17 cellular contexts compared by ENCODE assay signal in the genomic region with DNA sequence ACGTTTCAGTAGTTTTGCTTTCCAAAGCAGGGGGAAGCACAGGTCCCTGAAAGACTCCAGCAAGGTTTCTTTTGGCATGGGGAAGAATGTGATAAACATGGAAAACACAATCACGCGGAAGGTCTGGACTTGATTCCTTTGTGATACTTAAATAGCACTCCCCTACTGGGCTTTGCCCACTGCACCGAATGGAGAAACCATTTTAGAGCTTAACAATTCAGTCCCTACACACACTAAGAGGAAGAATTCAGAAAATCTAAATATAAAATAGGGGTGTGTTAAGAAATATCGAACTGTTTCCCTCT.
DNase-seq lines count a peak whose midpoint lies in the region; ATAC-seq and TF ChIP-seq lines count a peak whose summit lies in the region.
"Had no signal": no experiment of that assay in that cellular context is flagged by ENCODE, and none has a peak within 500 bp of the region (broad histone marks: within the 10 kb centered on the region; RNA-seq: fewer than 3 reads in every experiment).

No MANE protein-coding gene starts in this region.

- no peaks in the 10 kb centered on the region for H3K36me3 ChIP-seq in iPS-15b (ENCODE audit: control insufficient read depth, insufficient read depth, low read length)
- no peaks in the 10 kb centered on the region for H3K36me3 ChIP-seq in stomach
- H3K36me3 ChIP-seq: gastrocnemius medialis had no signal

- WGBS in stomach, 5 donors, result 15 to 40% (median 23%) methylated on average over 5 of the region's 5 CpGs

- TF ChIP-seq EP300 in stomach (IDR thresholded peaks at IDR 0.05), result no peak

- TF ChIP-seq CTCF in WI38 (IDR thresholded peaks at IDR 0.05; ENCODE audit: low read depth, low read length), result no peak
- TF ChIP-seq CTCF in stomach (IDR thresholded peaks at IDR 0.05), result no peak

- H3K4me3 ChIP-seq in WI38 (ENCODE audit: low read depth, low read length) (peak overlapping the region; percentile 64), iPS-15b (ENCODE audit: low read depth, low read length) (peak overlapping the region; percentile 45), stomach (peak overlapping the region; percentile 1 to 49 (median 44))
- H3K4me3 ChIP-seq: body of pancreas, gastrocnemius medialis had no signal

- H3K27ac ChIP-seq in stomach, result peak overlapping the region; percentile 49 to 85 (median 77)
- H3K27ac ChIP-seq: gastrocnemius medialis, HL-60 had no signal

- DNase-seq in NCI-H524 (lab: John Stamatoyannopoulos, UW), result peak; percentile 22 to 50
- no peak for DNase-seq in NCI-H524 treated with DMSO at 0.1 percent for 48 hours (lab: John Stamatoyannopoulos, UW)
- DNase-seq in stomach, result no peak
- no peak for DNase-seq in HT-29 (ENCODE audit: low spot score)
- no peak for DNase-seq in MV-4-11 (lab: John Stamatoyannopoulos, UW)
- DNase-seq: activated CD4-positive, alpha-beta T cell treated with anti-CD3 and anti-CD28 coated beads, Interleukin-2, amount 50 U/mL, for 4 hours; body of pancreas; DMS 273 treated with DMSO at 0.1 percent for 48 hours; effector memory CD4-positive, alpha-beta T cell; gastrocnemius medialis; NCI-H510A; SHP77; T1000 had no signal

- H3K9me3 ChIP-seq in iPS-15b (ENCODE audit: control insufficient read depth, insufficient read depth, low read length) (no peaks in the 10 kb centered on the region), stomach (no peaks in the 10 kb centered on the region)
- H3K9me3 ChIP-seq: body of pancreas, gastrocnemius medialis had no signal

- no peak for TF ChIP-seq POLR2A in stomach (IDR thresholded peaks at IDR 0.05)

- H3K9ac ChIP-seq in iPS-15b (ENCODE audit: low read depth, low read length), result no peak overlapping the region

- H3K27me3 ChIP-seq in iPS-15b (ENCODE audit: control insufficient read depth, insufficient read depth, low read length), result no peaks in the 10 kb centered on the region
- H3K27me3 ChIP-seq in stomach, result peaks cover 0 to 4% (median 0%) of the 10 kb centered on the region in 3 donors
- H3K27me3 ChIP-seq: body of pancreas had no signal

- no peak for ATAC-seq in GM21447 (IDR thresholded peaks at IDR 0.05; ENCODE audit: unreplicated experiment)
- ATAC-seq: body of pancreas, gastrocnemius medialis had no signal

- peaks cover 24% of the 10 kb centered on the region for H3K4me1 ChIP-seq in iPS-15b (ENCODE audit: control insufficient read depth, insufficient read depth, low read length)
- peaks cover 0 to 46% (median 21%) of the 10 kb centered on the region in 4 donors for H3K4me1 ChIP-seq in stomach

- intact Hi-C loops in stomach (cut with DNase I; ENCODE audit: low total_unique reads), result no loop called here

Comparison
In these comparisons a context has a peak if more than half of its experiments do, and no peak if none do; other contexts are left out.
1. DNase-seq: peak in NCI-H524 (2 of 2); none in NCI-H524 treated with DMSO at 0.1 percent for 48 hours (single experiment), stomach (single experiment), HT-29 (single experiment) and MV-4-11 (single experiment).
2. Peak in every context shown above with its lines, with median percentiles within 50 percentile points of each other: H3K4me3 ChIP-seq.